ENCODE assay signal across 19 cellular contexts in the genomic region with DNA sequence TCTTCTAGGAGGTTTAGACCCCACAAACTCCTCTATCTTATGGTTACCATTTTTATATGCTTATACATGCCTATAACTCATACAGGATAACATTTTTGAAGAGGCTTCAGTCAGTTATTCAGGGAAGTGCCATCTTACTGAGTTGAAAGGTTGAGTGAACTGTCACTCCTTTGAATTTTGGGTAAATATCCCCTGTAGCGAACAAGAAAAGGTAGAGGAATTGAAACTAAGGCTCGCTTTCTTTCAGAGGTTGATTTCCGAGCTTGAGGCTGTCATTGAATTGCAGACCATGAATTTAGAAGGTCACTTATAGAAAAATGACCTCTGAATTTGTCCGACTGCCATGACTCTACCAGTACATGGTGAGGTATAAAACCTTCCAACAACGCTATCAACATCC.
"Had no signal": no experiment of that assay in that cellular context is flagged by ENCODE, and none has a peak within 500 bp of the region (broad histone marks: within the 10 kb centered on the region; RNA-seq: fewer than 3 reads in every experiment).

No MANE protein-coding gene starts in this region.

- H3K27me3 Mint-ChIP-seq: activated CD4-positive, alpha-beta memory T cell treated with anti-CD3 and anti-CD28 coated beads for 36 hours; activated naive CD4-positive, alpha-beta T cell treated with anti-CD3 and anti-CD28 coated beads, Interleukin-2, amount 10 ng/mL, durations not matched to agents 7 days and 5 days; progenitor cell of endocrine pancreas had no signal

- H3K4me1 Mint-ChIP-seq: activated naive CD4-positive, alpha-beta T cell treated with anti-CD3 and anti-CD28 coated beads, Interleukin-2, amount 10 ng/mL, durations not matched to agents 7 days and 5 days had no signal

- H3K4me1 ChIP-seq: lower lobe of right lung had no signal

- ATAC-seq: body of pancreas; foreskin keratinocyte; left lobe of liver; lower lobe of right lung; stimulated activated naive CD8-positive, alpha-beta T cell treated with anti-CD3 and anti-CD28 coated beads, Interleukin-15, Interleukin-2, amounts not matched to agents 100 U/mL and 50 U/mL, for 24 hours; upper lobe of right lung had no signal

- DNase-seq: activated CD4-positive, alpha-beta memory T cell treated with anti-CD3 and anti-CD28 coated beads for 36 hours; activated CD4-positive, alpha-beta T cell treated with anti-CD3 and anti-CD28 coated beads for 4 hours; activated CD4-positive, CD25-positive, alpha-beta regulatory T cell; activated effector memory CD4-positive, alpha-beta T cell treated with anti-CD3 and anti-CD28 coated beads, Interleukin-2, amount 50 U/mL, for 16 hours; activated naive CD4-positive, alpha-beta T cell treated with anti-CD3 and anti-CD28 coated beads, Interleukin-2, amount 10 ng/mL, durations not matched to agents 7 days and 5 days; anterior cingulate cortex; body of pancreas; dermis blood vessel endothelial cell; effector CD8-positive, alpha-beta T cell; foreskin keratinocyte; immature natural killer cell; lower lobe of right lung; natural killer cell; stimulated activated CD4-positive, alpha-beta T cell treated with anti-CD3 and anti-CD28 coated beads, Interleukin-4, amount 100 ng/mL, for 1 hour; stimulated activated naive CD8-positive, alpha-beta T cell treated with anti-CD3 and anti-CD28 coated beads, Interleukin-15, Interleukin-2, amounts not matched to agents 100 U/mL and 50 U/mL, for 24 hours; upper lobe of right lung had no signal

- H3K27ac Mint-ChIP-seq: activated CD4-positive, alpha-beta memory T cell treated with anti-CD3 and anti-CD28 coated beads for 36 hours; activated naive CD4-positive, alpha-beta T cell treated with anti-CD3 and anti-CD28 coated beads, Interleukin-2, amount 10 ng/mL, durations not matched to agents 7 days and 5 days; progenitor cell of endocrine pancreas had no signal

- H3K27me3 ChIP-seq: body of pancreas, cardiac muscle cell, foreskin keratinocyte, upper lobe of right lung had no signal

- H3K4me3 ChIP-seq: body of pancreas, cardiac muscle cell, lower lobe of right lung, upper lobe of right lung had no signal

- H3K9me3 Mint-ChIP-seq: activated CD4-positive, alpha-beta memory T cell treated with anti-CD3 and anti-CD28 coated beads for 36 hours; activated naive CD4-positive, alpha-beta T cell treated with anti-CD3 and anti-CD28 coated beads, Interleukin-2, amount 10 ng/mL, durations not matched to agents 7 days and 5 days; immature natural killer cell; natural killer cell had no signal

- H3K9me3 ChIP-seq: body of pancreas, lower lobe of right lung, upper lobe of right lung had no signal

- H3K27ac ChIP-seq: body of pancreas, cardiac muscle cell, foreskin keratinocyte, lower lobe of right lung, upper lobe of right lung had no signal

- H3K4me3 Mint-ChIP-seq: activated CD4-positive, alpha-beta memory T cell treated with anti-CD3 and anti-CD28 coated beads for 36 hours; activated naive CD4-positive, alpha-beta T cell treated with anti-CD3 and anti-CD28 coated beads, Interleukin-2, amount 10 ng/mL, durations not matched to agents 7 days and 5 days had no signal
